Comparison of ENCODE assay signal across 9 cellular contexts in genomic region chr4:145012841-145013240, GRCh38.
DNase-seq lines count a peak whose midpoint lies in the region; ATAC-seq and TF ChIP-seq lines count a peak whose summit lies in the region.
"Had no signal": no experiment of that assay in that cellular context is flagged by ENCODE, and none has a peak within 500 bp of the region (broad histone marks: within the 10 kb centered on the region; RNA-seq: fewer than 3 reads in every experiment).

No MANE protein-coding gene starts in this region.

- H3K36me3 Mint-ChIP-seq in CD4-positive, CD25-positive, alpha-beta regulatory T cell: peaks cover 29% of the 10 kb centered on the region
- H3K36me3 Mint-ChIP-seq in activated CD4-positive, alpha-beta T cell treated with anti-CD3 and anti-CD28 coated beads, Interleukin-2, amount 10 ng/mL, durations not matched to agents 24 days and 14 days (ENCODE audit: low read depth): peaks cover 44% of the 10 kb centered on the region

- no peaks in the 10 kb centered on the region for H3K27me3 Mint-ChIP-seq in CD4-positive, CD25-positive, alpha-beta regulatory T cell
- H3K27me3 Mint-ChIP-seq in activated CD4-positive, alpha-beta T cell treated with anti-CD3 and anti-CD28 coated beads, Interleukin-2, amount 10 ng/mL, durations not matched to agents 24 days and 14 days: no peaks in the 10 kb centered on the region

- no peak for DNase-seq in CD4-positive, CD25-positive, alpha-beta regulatory T cell
- DNase-seq in Kasumi-1 (lab: John Stamatoyannopoulos, UW) (peak; percentile 80 to 82), brain microvascular endothelial cell (peak; percentile 58), right lobe of liver (no peak), NCI-H446 (lab: John Stamatoyannopoulos, UW) (no peak), middle frontal gyrus (ENCODE audit: extremely low spot score, low spot score) (no peak)
- no peak for DNase-seq in activated CD4-positive, alpha-beta T cell treated with anti-CD3 and anti-CD28 coated beads, Interleukin-2, amount 10 ng/mL, durations not matched to agents 24 days and 14 days
- DNase-seq: NCI-H1092 treated with DMSO at 0.1 percent for 48 hours had no signal

- H3K36me3 ChIP-seq in CD4-positive, CD25-positive, alpha-beta regulatory T cell (ENCODE audit: control insufficient read depth, insufficient read depth, low read length): no peaks in the 10 kb centered on the region
- H3K36me3 ChIP-seq in brain microvascular endothelial cell (replicated peaks): no peaks in the 10 kb centered on the region
- H3K36me3 ChIP-seq in right lobe of liver: no peaks in the 10 kb centered on the region

- no peak for TF ChIP-seq POLR2A in right lobe of liver (IDR thresholded peaks at IDR 0.05)

- peak overlapping the region; percentile 29 to 80 (median 60) for H3K27ac Mint-ChIP-seq in CD4-positive, CD25-positive, alpha-beta regulatory T cell
- no peak overlapping the region for H3K27ac Mint-ChIP-seq in activated CD4-positive, alpha-beta T cell treated with anti-CD3 and anti-CD28 coated beads, Interleukin-2, amount 10 ng/mL, durations not matched to agents 24 days and 14 days

- TF ChIP-seq CTCF in brain microvascular endothelial cell (IDR thresholded peaks at IDR 0.05; ENCODE audit: low read depth, low read length, missing control alignments) (no peak), right lobe of liver (IDR thresholded peaks at IDR 0.05) (no peak)

- H3K9me3 Mint-ChIP-seq in CD4-positive, CD25-positive, alpha-beta regulatory T cell: peaks cover 0 to 13% (median 2%) of the 10 kb centered on the region in 7 donors
- H3K9me3 Mint-ChIP-seq in activated CD4-positive, alpha-beta T cell treated with anti-CD3 and anti-CD28 coated beads, Interleukin-2, amount 10 ng/mL, durations not matched to agents 24 days and 14 days: peaks cover 6% of the 10 kb centered on the region

- no peak overlapping the region for H3K4me3 ChIP-seq in CD4-positive, CD25-positive, alpha-beta regulatory T cell (ENCODE audit: low read depth, low read length)
- H3K4me3 ChIP-seq in brain microvascular endothelial cell (ENCODE audit: low read depth, low read length): no peak overlapping the region
- H3K4me3 ChIP-seq in right lobe of liver: no peak overlapping the region

- in situ Hi-C loops in brain microvascular endothelial cell (cut with HindIII; ENCODE audit: low pct_ligation_motif_present, low sequenced_read_pairs): no loop called here

- H3K27me3 ChIP-seq in CD4-positive, CD25-positive, alpha-beta regulatory T cell (ENCODE audit: control insufficient read depth, insufficient read depth, low read length): no peaks in the 10 kb centered on the region
- no peaks in the 10 kb centered on the region for H3K27me3 ChIP-seq in brain microvascular endothelial cell (replicated peaks)
- H3K27me3 ChIP-seq in right lobe of liver: no peaks in the 10 kb centered on the region

- no peaks in the 10 kb centered on the region for H3K9me3 ChIP-seq in CD4-positive, CD25-positive, alpha-beta regulatory T cell (ENCODE audit: control insufficient read depth in 2 of 2, low read length in 2 of 2)
- no peaks in the 10 kb centered on the region for H3K9me3 ChIP-seq in right lobe of liver

- peaks cover 10 to 26% (median 17%) of the 10 kb centered on the region in 4 donors for H3K4me1 Mint-ChIP-seq in CD4-positive, CD25-positive, alpha-beta regulatory T cell
- peaks cover 6% of the 10 kb centered on the region for H3K4me1 Mint-ChIP-seq in activated CD4-positive, alpha-beta T cell treated with anti-CD3 and anti-CD28 coated beads, Interleukin-2, amount 10 ng/mL, durations not matched to agents 24 days and 14 days

- H3K4me3 Mint-ChIP-seq in CD4-positive, CD25-positive, alpha-beta regulatory T cell: no peak overlapping the region
- no peak overlapping the region for H3K4me3 Mint-ChIP-seq in activated CD4-positive, alpha-beta T cell treated with anti-CD3 and anti-CD28 coated beads, Interleukin-2, amount 10 ng/mL, durations not matched to agents 24 days and 14 days

- intact Hi-C loops in right lobe of liver (cut with DNase I): no loop called here
- intact Hi-C loops in activated CD4-positive, alpha-beta T cell treated with anti-CD3 and anti-CD28 coated beads, Interleukin-2, amount 10 ng/mL, durations not matched to agents 24 days and 14 days (cut with micrococcal nuclease): no loop called here

- no peak for ATAC-seq in CD4-positive, CD25-positive, alpha-beta regulatory T cell (ENCODE audit: low read depth in 2 of 2)
- peak; percentile 60 to 92 (median 76) for ATAC-seq in right lobe of liver
- no peak for ATAC-seq in activated CD4-positive, CD25-positive, alpha-beta regulatory T cell treated with anti-CD3 and anti-CD28 coated beads, Interleukin-2, amount 50 U/mL, for 24 hours

- H3K4me1 ChIP-seq in CD4-positive, CD25-positive, alpha-beta regulatory T cell (ENCODE audit: control insufficient read depth, insufficient read depth, low read length, poor library complexity, severe bottlenecking): no peaks in the 10 kb centered on the region
- H3K4me1 ChIP-seq in right lobe of liver: no peaks in the 10 kb centered on the region

- H3K27ac ChIP-seq in CD4-positive, CD25-positive, alpha-beta regulatory T cell (ENCODE audit: insufficient read depth, low read length, poor library complexity, severe bottlenecking): no peak overlapping the region
- H3K27ac ChIP-seq in brain microvascular endothelial cell (peak overlapping the region; percentile 55), right lobe of liver (no peak overlapping the region)

Comparison
In these comparisons a context has a peak if more than half of its experiments do, and no peak if none do; other contexts are left out.
1. ATAC-seq: peak in right lobe of liver (4 of 4); none in CD4-positive, CD25-positive, alpha-beta regulatory T cell (0 of 2) and activated CD4-positive, CD25-positive, alpha-beta regulatory T cell treated with anti-CD3 and anti-CD28 coated beads, Interleukin-2, amount 50 U/mL, for 24 hours (0 of 2).
2. DNase-seq: peak in Kasumi-1 (2 of 2) and brain microvascular endothelial cell (single experiment); none in CD4-positive, CD25-positive, alpha-beta regulatory T cell (0 of 3), right lobe of liver (0 of 3), activated CD4-positive, alpha-beta T cell treated with anti-CD3 and anti-CD28 coated beads, Interleukin-2, amount 10 ng/mL, durations not matched to agents 24 days and 14 days (single experiment), NCI-H446 (0 of 2) and middle frontal gyrus (single experiment).